In genomic region chr2:109318150-109318948, GRCh38 we compare ENCODE assay signal across 9 cellular contexts.
DNase-seq lines count a peak whose midpoint lies in the region; ATAC-seq and TF ChIP-seq lines count a peak whose summit lies in the region.
"Had no signal": no experiment of that assay in that cellular context is flagged by ENCODE, and none has a peak within 500 bp of the region (broad histone marks: within the 10 kb centered on the region; RNA-seq: fewer than 3 reads in every experiment).

No MANE protein-coding gene starts in this region.

- H3K36me3 ChIP-seq in spleen, result no peaks in the 10 kb centered on the region

- peaks cover 0 to 3% (median 0%) of the 10 kb centered on the region in 5 experiments for H3K9me3 Mint-ChIP-seq in brain
- no peaks in the 10 kb centered on the region for H3K9me3 Mint-ChIP-seq in glutamatergic neuron (ENCODE audit: unreplicated experiment)

- peak overlapping the region; percentile 8 for H3K27ac ChIP-seq in layer of hippocampus (ENCODE audit: low read depth, low read length)
- peak overlapping the region in 6 of 8 donors; percentile 5 to 62 (median 53) for H3K27ac ChIP-seq in spleen

- intact Hi-C loops in spleen (cut with DNase I; ENCODE audit: low total_unique reads), result no loop called here

- peak overlapping the region in 4 of 5 experiments; percentile 44 to 66 (median 58) for H3K4me3 Mint-ChIP-seq in brain
- H3K4me3 Mint-ChIP-seq in glutamatergic neuron (ENCODE audit: unreplicated experiment), result no peak overlapping the region

- H3K27me3 ChIP-seq in layer of hippocampus (ENCODE audit: control insufficient read depth, insufficient read depth, low read length) (no peaks in the 10 kb centered on the region), spleen (replicated peaks in 1 of 7) (no peaks in the 10 kb centered on the region)

- H3K36me3 Mint-ChIP-seq in brain (peaks cover 5% of the 10 kb centered on the region), glutamatergic neuron (ENCODE audit: unreplicated experiment) (no peaks in the 10 kb centered on the region)

- no peak for TF ChIP-seq POLR2A in spleen (IDR thresholded peaks at IDR 0.05)

- H3K4me1 Mint-ChIP-seq in brain (peaks cover 81% of the 10 kb centered on the region), glutamatergic neuron (ENCODE audit: low read depth, unreplicated experiment) (peaks cover 25% of the 10 kb centered on the region)

- peak overlapping the region; percentile 54 to 96 (median 87) for H3K27ac Mint-ChIP-seq in brain
- H3K27ac Mint-ChIP-seq in glutamatergic neuron (ENCODE audit: unreplicated experiment), result no peak overlapping the region

- 75 to 83% (median 76%) methylated on average over 22 of the region's 22 CpGs for WGBS in spleen, 5 donors

- H3K27me3 Mint-ChIP-seq in brain, result peaks cover 4% of the 10 kb centered on the region
- no peaks in the 10 kb centered on the region for H3K27me3 Mint-ChIP-seq in glutamatergic neuron (ENCODE audit: unreplicated experiment)

- ATAC-seq in HG03039 (IDR thresholded peaks at IDR 0.05; ENCODE audit: unreplicated experiment), result no peak

- no peaks in the 10 kb centered on the region for H3K9me3 ChIP-seq in spleen

- H3K4me3 ChIP-seq in spleen, result no peak overlapping the region

- H3K4me1 ChIP-seq in spleen, result peaks cover 0 to 48% (median 18%) of the 10 kb centered on the region in 6 donors

- peak; percentile 76 for DNase-seq in H4 (ENCODE audit: low spot score)
- no peak for DNase-seq in spleen
- no peak for DNase-seq in AML-193 (lab: John Stamatoyannopoulos, UW)
- DNase-seq in glutamatergic neuron, result no peak
- DNase-seq in germinal center (ENCODE audit: low spot score), result no peak
- DNase-seq: activated CD4-positive, CD25-positive, alpha-beta regulatory T cell treated with anti-CD3 and anti-CD28 coated beads, Interleukin-2, amount 50 U/mL, for 72 hours had no signal

- TF ChIP-seq CTCF in brain (conservative IDR thresholded peaks at IDR 0.05), result no peak
- peak in 1 of 11 experiments; percentile 15 for TF ChIP-seq CTCF in spleen (IDR thresholded peaks at IDR 0.05 in 8 of 11, conservative IDR thresholded peaks at IDR 0.05 in 3 of 11)
- no peak for TF ChIP-seq CTCF in glutamatergic neuron (IDR thresholded peaks at IDR 0.05; ENCODE audit: partially characterized antibody, unreplicated experiment)
